ENCODE assay signal across 34 cellular contexts in genomic region chr7:30197438-30197837, GRCh38.
"Had no signal": no experiment of that assay in that cellular context is flagged by ENCODE, and none has a peak within 500 bp of the region (broad histone marks: within the 10 kb centered on the region; RNA-seq: fewer than 3 reads in every experiment).

No MANE protein-coding gene starts in this region.

- H3K4me3 ChIP-seq: MG63 had no signal

- H3K27me3 ChIP-seq: MG63 had no signal

- H3K36me3 ChIP-seq: MG63 had no signal

- DNase-seq: Karpas-422, Kasumi-1, MG63, MM.1S, MV-4-11, NCI-H1048, NCI-H1092, NCI-H1092 treated with DMSO at 0.1 percent for 48 hours, NCI-H1105, NCI-H1105 treated with DMSO at 0.1 percent for 48 hours, NCI-H1417, NCI-H1417 treated with DMSO at 0.1 percent for 48 hours, NCI-H1436, NCI-H1436 treated with DMSO at 0.1 percent for 48 hours, NCI-H146, NCI-H1694, NCI-H1694 treated with DMSO at 0.1 percent for 48 hours, NCI-H187, NCI-H187 treated with DMSO at 0.1 percent for 48 hours, NCI-H1930, NCI-H2029, NCI-H2029 treated with DMSO at 0.1 percent for 48 hours, NCI-H2081, NCI-H2081 treated with DMSO at 0.1 percent for 48 hours, NCI-H2107, NCI-H2171, NCI-H2171 treated with DMSO at 0.1 percent for 48 hours, NCI-H2227 treated with DMSO at 0.1 percent for 48 hours, NCI-H226, NCI-H345, NCI-H446, NCI-H446 treated with DMSO at 0.1 percent for 48 hours, NCI-H510A, NCI-H510A treated with DMSO at 0.1 percent for 48 hours had no signal
